ENCODE assay signal across 1 cellular context in genomic region chr2:73981081-73981968, GRCh38.
A peak's percentile ranks its signal among the peaks of the same experiment; 100 is the strongest.
TF ChIP-seq lines count a peak whose summit lies in the region.

No MANE protein-coding gene starts in this region.

TF ChIP-seq in HEK293, 187 proteins besides CTCF, POLR2A, EP300 and RAD21 (continued from another document):
- no peak for TF ChIP-seq PRDM2 (tag by site-specific recombination; IDR thresholded peaks at IDR 0.05; ENCODE audit: borderline replicate concordance)
- TF ChIP-seq HOXC10 (CRISPR knock-in tag; IDR thresholded peaks at IDR 0.05), result no peak
- no peak for TF ChIP-seq ZNF830 (tag by site-specific recombination; IDR thresholded peaks at IDR 0.05; ENCODE audit: low read depth)
- no peak for TF ChIP-seq ZXDB (tag by site-specific recombination; IDR thresholded peaks at IDR 0.05)
- TF ChIP-seq ZNF19 (tag by site-specific recombination; IDR thresholded peaks at IDR 0.05; ENCODE audit: low read depth), result no peak
- no peak for TF ChIP-seq ZNF544 (tag by site-specific recombination; IDR thresholded peaks at IDR 0.05)
- TF ChIP-seq SP7 (tag by site-specific recombination; IDR thresholded peaks at IDR 0.05), result peak; percentile 24
- TF ChIP-seq ZNF302 (tag by site-specific recombination; IDR thresholded peaks at IDR 0.05; ENCODE audit: low read depth), result no peak
- TF ChIP-seq GLIS2 (tag by site-specific recombination; IDR thresholded peaks at IDR 0.05), result peak; percentile 75
- TF ChIP-seq ZNF776 (tag by site-specific recombination; IDR thresholded peaks at IDR 0.05; ENCODE audit: borderline replicate concordance), result no peak
- 0 out of 2 replicates have a peak, but pooled peaks have one; percentile 46 for TF ChIP-seq ZNF423 (tag by site-specific recombination; IDR thresholded peaks at IDR 0.05)
- TF ChIP-seq ZNF132 (tag by site-specific recombination; IDR thresholded peaks at IDR 0.05; ENCODE audit: borderline replicate concordance), result no peak
- no peak for TF ChIP-seq ZNF354C (tag by site-specific recombination; IDR thresholded peaks at IDR 0.05; ENCODE audit: borderline replicate concordance, low read depth)
- TF ChIP-seq ZNF324 (tag by site-specific recombination; IDR thresholded peaks at IDR 0.05), result no peak
- TF ChIP-seq ZNF555 (tag by site-specific recombination; conservative IDR thresholded peaks at IDR 0.05), result no peak
- TF ChIP-seq ZNF121 (tag by site-specific recombination; IDR thresholded peaks at IDR 0.05), result no peak
- peak; percentile 28; the same call in 1 of the 2 replicates for TF ChIP-seq KLF8 (tag by site-specific recombination; IDR thresholded peaks at IDR 0.05)
- no peak for TF ChIP-seq ZNF211 (tag by site-specific recombination; IDR thresholded peaks at IDR 0.05; ENCODE audit: low read depth)
- TF ChIP-seq ZFP41 (tag by site-specific recombination; IDR thresholded peaks at IDR 0.05; ENCODE audit: borderline replicate concordance), result no peak
